In the genomic region with DNA sequence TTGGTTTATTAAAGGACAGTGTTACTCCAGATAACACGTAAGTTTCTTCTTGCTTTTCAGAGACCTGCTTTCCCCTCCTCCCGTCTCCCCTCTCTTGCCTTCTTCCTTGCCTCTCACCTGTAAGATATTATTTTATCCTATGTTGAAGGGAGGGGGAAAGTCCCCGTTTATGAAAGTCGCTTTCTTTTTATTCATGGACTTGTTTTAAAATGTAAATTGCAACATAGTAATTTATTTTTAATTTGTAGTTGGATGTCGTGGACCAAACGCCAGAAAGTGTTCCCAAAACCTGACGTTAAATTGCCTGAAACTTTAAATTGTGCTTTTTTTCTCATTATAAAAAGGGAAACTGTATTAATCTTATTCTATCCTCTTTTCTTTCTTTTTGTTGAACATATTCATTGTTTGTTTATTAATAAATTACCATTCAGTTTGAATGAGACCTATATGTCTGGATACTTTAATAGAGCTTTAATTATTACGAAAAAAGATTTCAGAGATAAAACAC, we compare ENCODE assay signal across 10 cellular contexts. TPM values are rescaled to one million over a fixed set of nuclear protein-coding genes. Genes with fewer than 3 reads are reported as not detected.
DNase-seq lines count a peak whose midpoint lies in the region; ATAC-seq and TF ChIP-seq lines count a peak whose summit lies in the region.
"Had no signal": no experiment of that assay in that cellular context is flagged by ENCODE, and none has a peak within 500 bp of the region (broad histone marks: within the 10 kb centered on the region; RNA-seq: fewer than 3 reads in every experiment).

No MANE protein-coding gene starts in this region.

- no peaks in the 10 kb centered on the region for H3K9me3 ChIP-seq in CD8-positive, alpha-beta T cell (ENCODE audit: low read length)
- H3K9me3 ChIP-seq in PC-9 (ENCODE audit: insufficient read depth, low read depth): no peaks in the 10 kb centered on the region
- no peaks in the 10 kb centered on the region for H3K9me3 ChIP-seq in psoas muscle

- intact Hi-C loops in CD8-positive, alpha-beta T cell (cut with DNase I, micrococcal nuclease): no loop called here
- intact Hi-C loops in PC-9 (cut with micrococcal nuclease; ENCODE audit: unreplicated experiment) (loop anchor here (2.0 kb wide), 1 partner anchor 24 kb away; no protein-coding TSS in a partner anchor), psoas muscle (cut with DNase I) (no loop called here)

- no peak overlapping the region for H3K27ac ChIP-seq in CD8-positive, alpha-beta T cell (ENCODE audit: low read depth, low read length)
- H3K27ac ChIP-seq in PC-9 (peak overlapping the region; percentile 41), psoas muscle (no peak overlapping the region)
- H3K27ac ChIP-seq: HL-60 had no signal

- no peak for ATAC-seq in CD8-positive, alpha-beta T cell
- ATAC-seq in psoas muscle (no peak), GM21825 (IDR thresholded peaks at IDR 0.05; ENCODE audit: unreplicated experiment) (no peak)

- no peak overlapping the region for H3K27ac Mint-ChIP-seq in CD8-positive, alpha-beta T cell
- peak overlapping the region; percentile 96 for H3K27ac Mint-ChIP-seq in endothelial cell (ENCODE audit: unreplicated experiment)

- H3K27me3 Mint-ChIP-seq in CD8-positive, alpha-beta T cell (ENCODE audit: low read depth): peaks cover 60% of the 10 kb centered on the region
- peaks cover 28% of the 10 kb centered on the region for H3K27me3 Mint-ChIP-seq in endothelial cell (ENCODE audit: unreplicated experiment)

- H3K27me3 ChIP-seq in CD8-positive, alpha-beta T cell (ENCODE audit: insufficient read depth, low read length): peaks cover 41% of the 10 kb centered on the region
- H3K27me3 ChIP-seq in PC-9 (ENCODE audit: insufficient read depth, low read depth) (no peaks in the 10 kb centered on the region), psoas muscle (ENCODE audit: insufficient read depth in 3 of 3, low read length in 2 of 3) (peaks cover 0 to 82% (median 40%) of the 10 kb centered on the region in 3 donors)

- no peaks in the 10 kb centered on the region for H3K36me3 Mint-ChIP-seq in CD8-positive, alpha-beta T cell
- peaks cover 33% of the 10 kb centered on the region for H3K36me3 Mint-ChIP-seq in endothelial cell (ENCODE audit: low read depth, unreplicated experiment)

- no TSS peak for BruUV-seq in PC-9 (replicated peaks; lab: Mats Ljungman, UMichigan)

- H3K4me3 Mint-ChIP-seq in CD8-positive, alpha-beta T cell: peak overlapping the region; percentile 82
- peak overlapping the region; percentile 100 for H3K4me3 Mint-ChIP-seq in endothelial cell (ENCODE audit: unreplicated experiment)

- peaks cover 43% of the 10 kb centered on the region for H3K79me2 ChIP-seq in PC-9 (ENCODE audit: low read depth)

- peak overlapping the region; percentile 46 for H3K4me3 ChIP-seq in CD8-positive, alpha-beta T cell (ENCODE audit: low read depth, low read length)
- H3K4me3 ChIP-seq in PC-9: peak overlapping the region; percentile 89
- peak overlapping the region; percentile 78 for H3K4me3 ChIP-seq in psoas muscle

- no peaks in the 10 kb centered on the region for H3K9me2 ChIP-seq in PC-9 (ENCODE audit: insufficient read depth)

- WGBS in psoas muscle, 3 donors: 48 to 50% (median 50%) methylated on average over 8 of the region's 8 CpGs

- POLR2A ChIA-PET in CD8-positive, alpha-beta T cell (lab: Charles Lee): no interaction called here
- POLR2A ChIA-PET in PC-9 (lab: Charles Lee; ENCODE audit: unreplicated experiment): interaction anchor here (0.7 kb wide), 1 partner anchor 114 kb away, joined by 3 read pairs; no protein-coding TSS in a partner anchor

- TF ChIP-seq CTCF in CD8-positive, alpha-beta T cell (IDR thresholded peaks at IDR 0.05): no peak
- TF ChIP-seq CTCF in PC-9 (conservative IDR thresholded peaks at IDR 0.05) (no peak), endothelial cell (IDR thresholded peaks at IDR 0.05; ENCODE audit: unreplicated experiment) (no peak), psoas muscle (IDR thresholded peaks at IDR 0.05) (no peak)

- H4K20me1 ChIP-seq in PC-9 (ENCODE audit: insufficient read depth): no peaks in the 10 kb centered on the region

- H3K4me1 ChIP-seq in CD8-positive, alpha-beta T cell (ENCODE audit: insufficient read depth, low read length): peaks cover 34% of the 10 kb centered on the region
- H3K4me1 ChIP-seq in PC-9 (replicated peaks; ENCODE audit: insufficient read depth) (no peaks in the 10 kb centered on the region; the same call in 1 of the 2 replicates), psoas muscle (peaks cover 14% of the 10 kb centered on the region)

- CTCF ChIA-PET in CD8-positive, alpha-beta T cell (lab: Charles Lee): interaction anchor here (1.0 to 2.2 kb wide), 3 partner anchors 14 to 1022 kb away, joined by 4 to 14 read pairs (median 5); no protein-coding TSS in a partner anchor
- CTCF ChIA-PET in PC-9 (lab: Charles Lee): interaction anchor here (0.7 to 0.8 kb wide), 2 partner anchors 15 to 374 kb away, joined by 3 to 4 read pairs; no protein-coding TSS in a partner anchor

- H2AFZ ChIP-seq in PC-9: no peak overlapping the region

- H3F3A ChIP-seq in PC-9 (ENCODE audit: insufficient read depth, low read depth): 0 out of 2 replicates have a peak, but pooled peaks cover 4% of the 10 kb centered on the region

- peaks cover 34% of the 10 kb centered on the region for H3K4me1 Mint-ChIP-seq in CD8-positive, alpha-beta T cell (ENCODE audit: low read depth)
- H3K4me1 Mint-ChIP-seq in endothelial cell (ENCODE audit: unreplicated experiment): peaks cover 44% of the 10 kb centered on the region

- DNase-seq in CD8-positive, alpha-beta T cell: no peak
- DNase-seq in PC-9: no peak
- DNase-seq in endothelial cell (ENCODE audit: low spot score): no peak
- DNase-seq in psoas muscle: no peak
- no peak for DNase-seq in HuH-7.5 (ENCODE audit: low spot score)
- no peak for DNase-seq in NCI-H1048 (lab: John Stamatoyannopoulos, UW)
- no peak for DNase-seq in NCI-H774 (lab: John Stamatoyannopoulos, UW)

- H3K4me2 ChIP-seq in PC-9: peak overlapping the region; percentile 89

- no peaks in the 10 kb centered on the region for H3K9me3 Mint-ChIP-seq in CD8-positive, alpha-beta T cell
- peaks cover 4% of the 10 kb centered on the region for H3K9me3 Mint-ChIP-seq in endothelial cell (ENCODE audit: unreplicated experiment)

- H3K36me3 ChIP-seq in CD8-positive, alpha-beta T cell (ENCODE audit: insufficient read depth, low read length): no peaks in the 10 kb centered on the region
- H3K36me3 ChIP-seq in PC-9 (ENCODE audit: low read depth): no peaks in the 10 kb centered on the region
- no peaks in the 10 kb centered on the region for H3K36me3 ChIP-seq in psoas muscle (ENCODE audit: insufficient read depth in 1 of 2, low read depth in 1 of 2)

RNA-seq across cellular contexts. Expression of gene FOXC1, which starts 2.7 kb away (rescaled TPM):
- total RNA-seq in CD8-positive, alpha-beta T cell: not detected
- total RNA-seq in PC-9 (2021): 16.2 and 18.6 TPM in 2 replicates
- total RNA-seq in endothelial cell (ENCODE audit: unreplicated experiment): 112 TPM
- 1 to 10 TPM; 1.5 to 2.7 (median 2.0) TPM for total RNA-seq in psoas muscle
- 1 to 10 TPM in 2 of 3 donors, under 1 TPM in 1; 0.90 to 1.3 (median 1.1) TPM for polyA plus RNA-seq in psoas muscle
- total RNA-seq: T-helper 2 cell treated with Interferon-gamma antibody and Interleukin-4, amounts not matched to agents 100 ng/mL and 5 ng/mL, for 36 hours had no signal
